In the genomic region with DNA sequence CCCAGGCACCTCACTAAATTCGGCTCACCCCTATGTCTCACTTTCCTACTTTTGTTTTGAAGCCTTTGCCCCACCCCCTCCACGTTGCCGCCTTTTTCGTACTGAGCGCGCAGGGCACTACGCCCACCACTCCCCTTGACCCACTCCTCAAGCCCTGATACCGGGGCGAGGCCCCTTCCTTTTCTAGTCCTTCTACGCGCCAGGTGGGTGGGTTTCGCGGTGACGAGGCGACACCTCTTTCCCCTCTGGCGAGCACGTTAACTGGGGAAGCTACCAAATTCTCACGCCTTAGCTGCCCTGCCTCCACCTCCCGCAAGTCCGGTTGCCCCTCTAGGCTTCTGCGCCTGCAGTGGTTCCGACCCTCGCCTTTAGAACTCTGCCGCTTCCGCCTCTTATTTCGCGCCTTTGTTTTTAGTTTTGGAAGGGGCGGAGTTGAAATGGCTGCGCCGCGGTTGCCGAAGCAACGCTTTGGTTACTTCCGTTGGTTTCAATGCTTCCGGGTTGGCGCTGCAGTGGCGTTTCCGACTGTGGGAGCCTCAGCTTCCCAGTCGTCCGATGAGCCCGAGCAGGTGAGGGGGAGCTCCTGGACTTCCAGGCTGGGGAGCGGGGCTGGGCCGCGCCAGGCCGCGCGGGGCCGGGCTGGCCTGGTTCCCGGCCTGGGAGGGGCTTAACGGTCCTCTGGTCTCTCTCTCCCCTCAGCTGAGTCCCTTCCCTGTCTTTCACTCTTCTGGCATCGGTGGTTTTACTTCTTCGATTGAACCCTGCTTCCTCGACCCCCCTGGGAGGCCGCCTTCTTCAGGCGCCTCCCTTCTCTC, we compare ENCODE assay signal across 8 cellular contexts. TPM values are rescaled to one million over a fixed set of nuclear protein-coding genes. Genes with fewer than 3 reads are reported as not detected.
A peak's percentile ranks its signal among the peaks of the same experiment; 100 is the strongest.
DNase-seq lines count a peak whose midpoint lies in the region; ATAC-seq lines count a peak whose summit lies in the region.

A gene with protein sequence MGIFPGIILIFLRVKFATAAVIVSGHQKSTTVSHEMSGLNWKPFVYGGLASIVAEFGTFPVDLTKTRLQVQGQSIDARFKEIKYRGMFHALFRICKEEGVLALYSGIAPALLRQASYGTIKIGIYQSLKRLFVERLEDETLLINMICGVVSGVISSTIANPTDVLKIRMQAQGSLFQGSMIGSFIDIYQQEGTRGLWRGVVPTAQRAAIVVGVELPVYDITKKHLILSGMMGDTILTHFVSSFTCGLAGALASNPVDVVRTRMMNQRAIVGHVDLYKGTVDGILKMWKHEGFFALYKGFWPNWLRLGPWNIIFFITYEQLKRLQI (plus strand): TSS at position 512 of the 815 bp plus-strand sequence. CDS start 360 bp downstream, outside the sequence.

- in situ Hi-C loops in GM23248 (cut with MboI): no loop called here

- no peaks in the 10 kb centered on the region for H3K36me3 ChIP-seq in GM23248 (ENCODE audit: low read depth)
- H3K36me3 ChIP-seq in Karpas-422 (ENCODE audit: insufficient read depth, low read length): no peaks in the 10 kb centered on the region

- H3K27me3 ChIP-seq in GM23248 (replicated peaks; ENCODE audit: insufficient read depth) (no peaks in the 10 kb centered on the region), Karpas-422 (ENCODE audit: low read length) (no peaks in the 10 kb centered on the region)

- intact Hi-C loops in activated T-helper 1 cell treated with anti-CD3 and anti-CD28 coated beads, Interleukin-12 subunit alpha, Interleukin-12 subunit beta, Interleukin-2, Interleukin-4 antibody, amounts not matched to agents 30 ng/mL and 10 ng/mL and 1 ng/mL, durations not matched to agents 14 hours and 24 hours and 36 hours (cut with micrococcal nuclease): loop anchor here (1.0 to 5.0 kb wide), 4 partner anchors 63 to 564 kb away; a partner anchor contains a TSS

- H3K4me3 Mint-ChIP-seq in activated T-helper 1 cell treated with anti-CD3 and anti-CD28 coated beads, Interleukin-12 subunit alpha, Interleukin-12 subunit beta, Interleukin-2, Interleukin-4 antibody, amounts not matched to agents 30 ng/mL and 10 ng/mL and 1 ng/mL, durations not matched to agents 14 hours and 24 hours and 36 hours: peak within 1 kb of the TSS; percentile 94
- H3K4me3 Mint-ChIP-seq in natural killer cell treated with Interleukin-12 subunit alpha and Interleukin-12 subunit beta and Interleukin-15 and Interleukin-18, amount 100 ng/mL, for 72 hours: peak within 1 kb of the TSS; percentile 98
- H3K4me3 Mint-ChIP-seq in stimulated activated naive CD8-positive, alpha-beta T cell treated with anti-CD3 and anti-CD28 coated beads, Interleukin-15, Interleukin-2, amounts not matched to agents 100 ng/mL and 50 ng/mL, for 24 hours: peak within 1 kb of the TSS; percentile 90

- H3K9ac ChIP-seq in GM23248 (peak within 1 kb of the TSS; percentile 88), Karpas-422 (ENCODE audit: low read length) (peak within 1 kb of the TSS; percentile 79)

- H3K79me2 ChIP-seq in GM23248 (ENCODE audit: insufficient read depth) (peaks cover 7% of the 10 kb centered on the region), Karpas-422 (ENCODE audit: low read length) (no peaks in the 10 kb centered on the region)

- H3K9me3 Mint-ChIP-seq in activated T-helper 1 cell treated with anti-CD3 and anti-CD28 coated beads, Interleukin-12 subunit alpha, Interleukin-12 subunit beta, Interleukin-2, Interleukin-4 antibody, amounts not matched to agents 30 ng/mL and 10 ng/mL and 1 ng/mL, durations not matched to agents 14 hours and 24 hours and 36 hours: no peaks in the 10 kb centered on the region
- no peaks in the 10 kb centered on the region for H3K9me3 Mint-ChIP-seq in natural killer cell treated with Interleukin-12 subunit alpha and Interleukin-12 subunit beta and Interleukin-15 and Interleukin-18, amount 100 ng/mL, for 72 hours
- no peaks in the 10 kb centered on the region for H3K9me3 Mint-ChIP-seq in stimulated activated naive CD8-positive, alpha-beta T cell treated with anti-CD3 and anti-CD28 coated beads, Interleukin-15, Interleukin-2, amounts not matched to agents 100 ng/mL and 50 ng/mL, for 24 hours

- H4K20me1 ChIP-seq in GM23248 (ENCODE audit: insufficient read depth) (no peaks in the 10 kb centered on the region), Karpas-422 (ENCODE audit: insufficient read depth, low read depth, low read length) (no peaks in the 10 kb centered on the region)

- peak within 1 kb of the TSS; percentile 60 for H3K27ac ChIP-seq in GM23248
- peak within 1 kb of the TSS; percentile 35; the same call in 1 of the 2 replicates for H3K27ac ChIP-seq in Karpas-422 (ENCODE audit: low read length)

- no peaks in the 10 kb centered on the region for H3K9me3 ChIP-seq in GM23248 (ENCODE audit: low read depth)
- H3K9me3 ChIP-seq in Karpas-422 (ENCODE audit: low read length): no peaks in the 10 kb centered on the region

- H3K9me2 ChIP-seq in GM23248 (ENCODE audit: insufficient read depth) (no peaks in the 10 kb centered on the region), Karpas-422 (replicated peaks; ENCODE audit: insufficient read depth, low read length) (no peaks in the 10 kb centered on the region)

- H3K4me2 ChIP-seq in GM23248 (ENCODE audit: unreplicated experiment) (peak within 1 kb of the TSS; percentile 73), Karpas-422 (ENCODE audit: low read depth, low read length, poor library complexity, severe bottlenecking) (peak within 1 kb of the TSS; percentile 80)

- H2AFZ ChIP-seq in GM23248 (peak within 1 kb of the TSS; percentile 100), Karpas-422 (ENCODE audit: low read length) (peak within 1 kb of the TSS; percentile 91; the same call in 1 of the 2 replicates)

- no peaks in the 10 kb centered on the region for H3K36me3 Mint-ChIP-seq in activated T-helper 1 cell treated with anti-CD3 and anti-CD28 coated beads, Interleukin-12 subunit alpha, Interleukin-12 subunit beta, Interleukin-2, Interleukin-4 antibody, amounts not matched to agents 30 ng/mL and 10 ng/mL and 1 ng/mL, durations not matched to agents 14 hours and 24 hours and 36 hours (ENCODE audit: low read depth)
- no peaks in the 10 kb centered on the region for H3K36me3 Mint-ChIP-seq in natural killer cell treated with Interleukin-12 subunit alpha and Interleukin-12 subunit beta and Interleukin-15 and Interleukin-18, amount 100 ng/mL, for 72 hours
- H3K36me3 Mint-ChIP-seq in stimulated activated naive CD8-positive, alpha-beta T cell treated with anti-CD3 and anti-CD28 coated beads, Interleukin-15, Interleukin-2, amounts not matched to agents 100 ng/mL and 50 ng/mL, for 24 hours (ENCODE audit: low read depth): no peaks in the 10 kb centered on the region

- H3K4me1 ChIP-seq in GM23248 (ENCODE audit: insufficient read depth) (no peaks in the 10 kb centered on the region), Karpas-422 (ENCODE audit: low read length) (peaks cover 15% of the 10 kb centered on the region)

- peaks cover 2% of the 10 kb centered on the region for H3K27me3 Mint-ChIP-seq in activated T-helper 1 cell treated with anti-CD3 and anti-CD28 coated beads, Interleukin-12 subunit alpha, Interleukin-12 subunit beta, Interleukin-2, Interleukin-4 antibody, amounts not matched to agents 30 ng/mL and 10 ng/mL and 1 ng/mL, durations not matched to agents 14 hours and 24 hours and 36 hours (ENCODE audit: insufficient read depth)
- H3K27me3 Mint-ChIP-seq in natural killer cell treated with Interleukin-12 subunit alpha and Interleukin-12 subunit beta and Interleukin-15 and Interleukin-18, amount 100 ng/mL, for 72 hours: peaks cover 0 to 13% of the 10 kb centered on the region in 2 donors
- H3K27me3 Mint-ChIP-seq in stimulated activated naive CD8-positive, alpha-beta T cell treated with anti-CD3 and anti-CD28 coated beads, Interleukin-15, Interleukin-2, amounts not matched to agents 100 ng/mL and 50 ng/mL, for 24 hours: no peaks in the 10 kb centered on the region

- H3K27ac Mint-ChIP-seq in activated T-helper 1 cell treated with anti-CD3 and anti-CD28 coated beads, Interleukin-12 subunit alpha, Interleukin-12 subunit beta, Interleukin-2, Interleukin-4 antibody, amounts not matched to agents 30 ng/mL and 10 ng/mL and 1 ng/mL, durations not matched to agents 14 hours and 24 hours and 36 hours: peak within 1 kb of the TSS; percentile 96
- peak within 1 kb of the TSS; percentile 83 to 90 for H3K27ac Mint-ChIP-seq in natural killer cell treated with Interleukin-12 subunit alpha and Interleukin-12 subunit beta and Interleukin-15 and Interleukin-18, amount 100 ng/mL, for 72 hours
- peak within 1 kb of the TSS; percentile 94 for H3K27ac Mint-ChIP-seq in stimulated activated naive CD8-positive, alpha-beta T cell treated with anti-CD3 and anti-CD28 coated beads, Interleukin-15, Interleukin-2, amounts not matched to agents 100 ng/mL and 50 ng/mL, for 24 hours

- 1 to 2% methylated on average over 32 to 42 of the region's 55 CpGs for WGBS in GM23248 (ENCODE audit: low coverage in 1 of 2, low lambda C conversion rate in 2 of 2, missing lambda C conversion rate in 2 of 2), 2 experiments

- H3K4me3 ChIP-seq in GM23248 (peak within 1 kb of the TSS; percentile 97), Karpas-422 (ENCODE audit: low read length) (peak within 1 kb of the TSS; percentile 88)

- DNase-seq in EH (ENCODE audit: low read depth): peak; percentile 76
- peak; percentile 80 for DNase-seq in GM23248
- peak; percentile 92 for DNase-seq in Karpas-422
- DNase-seq in RPMI8226: peak; percentile 88
- DNase-seq in activated T-helper 1 cell treated with anti-CD3 and anti-CD28 coated beads, Interleukin-12 subunit alpha, Interleukin-12 subunit beta, Interleukin-2, Interleukin-4 antibody, amounts not matched to agents 30 ng/mL and 10 ng/mL and 1 ng/mL, durations not matched to agents 14 hours and 24 hours and 36 hours (ENCODE audit: low spot score): peak; percentile 69
- DNase-seq in fibroblast of peridontal ligament (ENCODE audit: extremely low read depth): peak; percentile 62
- DNase-seq in natural killer cell treated with Interleukin-12 subunit alpha and Interleukin-12 subunit beta and Interleukin-15 and Interleukin-18, amount 100 ng/mL, for 72 hours (ENCODE audit: low spot score): peak; percentile 72

- H3K4me1 Mint-ChIP-seq in activated T-helper 1 cell treated with anti-CD3 and anti-CD28 coated beads, Interleukin-12 subunit alpha, Interleukin-12 subunit beta, Interleukin-2, Interleukin-4 antibody, amounts not matched to agents 30 ng/mL and 10 ng/mL and 1 ng/mL, durations not matched to agents 14 hours and 24 hours and 36 hours (ENCODE audit: low read depth): peaks cover 15% of the 10 kb centered on the region
- H3K4me1 Mint-ChIP-seq in natural killer cell treated with Interleukin-12 subunit alpha and Interleukin-12 subunit beta and Interleukin-15 and Interleukin-18, amount 100 ng/mL, for 72 hours (ENCODE audit: low read depth in 2 of 2): peaks cover 21 to 27% of the 10 kb centered on the region in 2 donors
- H3K4me1 Mint-ChIP-seq in stimulated activated naive CD8-positive, alpha-beta T cell treated with anti-CD3 and anti-CD28 coated beads, Interleukin-15, Interleukin-2, amounts not matched to agents 100 ng/mL and 50 ng/mL, for 24 hours (ENCODE audit: low read depth): peaks cover 16% of the 10 kb centered on the region

- no peaks in the 10 kb centered on the region for H3F3A ChIP-seq in GM23248 (ENCODE audit: insufficient read depth)

- ATAC-seq in natural killer cell treated with Interleukin-12 subunit alpha and Interleukin-12 subunit beta and Interleukin-15 and Interleukin-18, amount 100 ng/mL, for 72 hours: peak; percentile 91 to 94

RNA-seq across cellular contexts. Expression of the gene that starts here (rescaled TPM):
- total RNA-seq in GM23248 (2014; rRNA removed; shearing (Covaris generic)): 9.9 and 13.2 TPM in 2 replicates
- polyA plus RNA-seq in GM23248 (2016; fragmentation: Nextera tagmentation; extraction: Ambion mirVana): 16.7 and 18.4 TPM in 2 replicates
- 18.3 and 20.8 TPM in 2 replicates for total RNA-seq in Karpas-422 (2014; rRNA removed; shearing (Covaris generic); ENCODE audit: low replicate concordance)
- total RNA-seq in activated T-helper 1 cell treated with anti-CD3 and anti-CD28 coated beads, Interleukin-12 subunit alpha, Interleukin-12 subunit beta, Interleukin-2, Interleukin-4 antibody, amounts not matched to agents 30 ng/mL and 10 ng/mL and 1 ng/mL, durations not matched to agents 14 hours and 24 hours and 36 hours: 8.1 and 10.5 TPM in 2 replicates
- 10 to 100 TPM; 11.9 to 12.1 TPM for total RNA-seq in natural killer cell treated with Interleukin-12 subunit alpha and Interleukin-12 subunit beta and Interleukin-15 and Interleukin-18, amount 100 ng/mL, for 72 hours

Comparison
In these comparisons a context has a peak if more than half of its experiments do, and no peak if none do; other contexts are left out.
1. Peak in every context shown above with its lines: DNase-seq, ATAC-seq, H3K4me3 ChIP-seq and H3K27ac ChIP-seq.